In genomic region chr18:35345460-35345921, GRCh38 we compare ENCODE assay signal across 8 cellular contexts. TPM values are rescaled to one million over a fixed set of nuclear protein-coding genes. Genes with fewer than 3 reads are reported as not detected.
A peak's percentile ranks its signal among the peaks of the same experiment; 100 is the strongest.
DNase-seq lines count a peak whose midpoint lies in the region; ATAC-seq, FAIRE-seq and TF ChIP-seq lines count a peak whose summit lies in the region.

No MANE protein-coding gene starts in this region.

- H2BK20ac ChIP-seq in H1 (ENCODE audit: low read length) = no peak overlapping the region

- no peak overlapping the region for H2BK15ac ChIP-seq in H1 (ENCODE audit: low read length)

- no peak for DNase-seq in activated naive CD4-positive, alpha-beta T cell treated with anti-CD3 and anti-CD28 coated beads, Interleukin-2, amount 50 U/mL, for 72 hours (ENCODE audit: low spot score in 2 of 2)
- peak; percentile 55 for DNase-seq in NCI-H748 (lab: John Stamatoyannopoulos, UW; ENCODE audit: unreplicated experiment)
- no peak for DNase-seq in H1 (ENCODE audit: low read depth in 1 of 2, low spot score in 2 of 2)
- peak; percentile 27 for DNase-seq in neural progenitor cell (ENCODE audit: low spot score)
- DNase-seq in HCEC 1CT = no peak
- no peak for DNase-seq in SIG-M5 treated with dmso at 0.1 percent for 504 hours (lab: John Stamatoyannopoulos, UW; ENCODE audit: unreplicated experiment)

- H3K9ac ChIP-seq in H1 (replicated peaks in 1 of 4; ENCODE audit: extremely low read depth in 1 of 4, low read depth in 3 of 4, low read length in 3 of 4) (no peak overlapping the region), neural progenitor cell (no peak overlapping the region)

- no peak overlapping the region for H2BK5ac ChIP-seq in H1 (ENCODE audit: low read depth, low read length)

- H3K4me1 ChIP-seq in H1 (replicated peaks in 1 of 4; ENCODE audit: control insufficient read depth in 3 of 4, insufficient read depth in 4 of 4, low read length in 3 of 4) (peaks cover 0 to 5% (median 1%) of the 10 kb centered on the region in 4 experiments; a peak in 3 of 7 replicates), neural progenitor cell (peaks cover 12% of the 10 kb centered on the region)

- WGBS in H1 (ENCODE audit: extremely low coverage in 1 of 2, insufficient coverage in 1 of 2, insufficient read length in 1 of 2, insufficient replicate concordance in 2 of 2, low coverage in 1 of 2, low lambda C conversion rate in 2 of 2, missing lambda C conversion rate in 1 of 2), 2 experiments = 89% methylated on average over 6 of the region's 6 CpGs; no CpG with 5 or more reads in 1 of the 2 experiments

- H4K8ac ChIP-seq in H1 (ENCODE audit: extremely low read depth, insufficient read depth, low read length) = no peak overlapping the region

- no peak overlapping the region for H3K4ac ChIP-seq in H1 (replicated peaks; ENCODE audit: insufficient read length, low read depth, low read length)

- H3K36me3 ChIP-seq in H1 (ENCODE audit: control insufficient read depth in 2 of 4, insufficient read depth in 4 of 4, low read length in 3 of 4) (peaks cover 0 to 5% (median 1%) of the 10 kb centered on the region in 4 experiments; a peak in 3 of 8 replicates), neural progenitor cell (no peaks in the 10 kb centered on the region)

- peaks cover 20 to 34% of the 10 kb centered on the region in 2 experiments for H3K79me2 ChIP-seq in H1 (ENCODE audit: control insufficient read depth in 1 of 2, insufficient read depth in 2 of 2, low read length in 2 of 2)
- peaks cover 37% of the 10 kb centered on the region for H3K79me2 ChIP-seq in neural progenitor cell (ENCODE audit: low read depth)

- H3K27me3 ChIP-seq in H1 (replicated peaks in 1 of 4; ENCODE audit: control insufficient read depth in 3 of 4, extremely low read depth in 1 of 4, insufficient read depth in 3 of 4, low read length in 3 of 4) (no peaks in the 10 kb centered on the region), neural progenitor cell (no peaks in the 10 kb centered on the region)

- H3K27ac ChIP-seq in H1 (ENCODE audit: low read depth, low read length) (no peak overlapping the region), neural progenitor cell (no peak overlapping the region)

- H3K9me3 Mint-ChIP-seq in activated naive CD4-positive, alpha-beta T cell treated with anti-CD3 and anti-CD28 coated beads, Interleukin-2, amount 50 U/mL, for 24 hours = no peaks in the 10 kb centered on the region
- no peaks in the 10 kb centered on the region for H3K9me3 Mint-ChIP-seq in activated naive CD4-positive, alpha-beta T cell treated with anti-CD3 and anti-CD28 coated beads, Interleukin-2, amount 50 U/mL, for 72 hours
- H3K9me3 Mint-ChIP-seq in neural progenitor cell = no peaks in the 10 kb centered on the region

- H3K4me2 ChIP-seq in H1 (ENCODE audit: insufficient read depth in 1 of 2, low read depth in 2 of 2, low read length in 2 of 2) (peak overlapping the region in 1 of 2 experiments; percentile 74; a peak in 1 of 4 replicates), neural progenitor cell (peak overlapping the region; percentile 23)

- H3K4me3 Mint-ChIP-seq in activated naive CD4-positive, alpha-beta T cell treated with anti-CD3 and anti-CD28 coated beads, Interleukin-2, amount 50 U/mL, for 24 hours = peak overlapping the region; percentile 98
- H3K4me3 Mint-ChIP-seq in neural progenitor cell = peak overlapping the region; percentile 100

- H2BK120ac ChIP-seq in H1 (replicated peaks; ENCODE audit: low read depth, low read length) = no peak overlapping the region

- TF ChIP-seq EP300 in H1 (IDR thresholded peaks at IDR 0.05; ENCODE audit: borderline replicate concordance in 1 of 2, low read depth in 2 of 2, low read length in 2 of 2) = no peak

- POLR2A ChIA-PET in H1 (lab: Charles Lee; ENCODE audit: partially characterized antibody) = interaction anchor here (0.9 to 2.7 kb wide), 10 partner anchors 10 to 105 kb away, joined by 3 to 20 read pairs (median 5); partner anchors contain the start of genes ZNF397 and ZSCAN30

- H2AK5ac ChIP-seq in H1 (ENCODE audit: low read depth, low read length) = no peak overlapping the region

- no peak for FAIRE-seq in H1 (lab: Jason Lieb, UNC)

- H3K9me3 ChIP-seq in H1 (ENCODE audit: insufficient read depth in 2 of 2, low read depth in 1 of 2, low read length in 1 of 2) = no peaks in the 10 kb centered on the region
- no peaks in the 10 kb centered on the region for H3K9me3 ChIP-seq in neural progenitor cell (ENCODE audit: low read depth)

- H3K23me2 ChIP-seq in H1 (ENCODE audit: low read depth, low read length) = 0 out of 2 replicates have a peak, but pooled peaks cover 7% of the 10 kb centered on the region

- no peak overlapping the region for H3K56ac ChIP-seq in H1 (replicated peaks; ENCODE audit: insufficient read length, low read depth, low read length)

- peak overlapping the region; percentile 5 for H4K91ac ChIP-seq in H1 (replicated peaks; ENCODE audit: insufficient read length, low read length)

- H3K14ac ChIP-seq in H1 (ENCODE audit: insufficient read length) = no peak overlapping the region

- no peak overlapping the region for H3K18ac ChIP-seq in H1 (ENCODE audit: extremely low read depth, low read length)

- no peak for TF ChIP-seq CTCF in H1 (IDR thresholded peaks at IDR 0.05; ENCODE audit: control extremely low read depth in 1 of 3, insufficient read depth in 1 of 3, low read depth in 1 of 3, low read length in 3 of 3)
- TF ChIP-seq CTCF in neural progenitor cell (IDR thresholded peaks at IDR 0.05) = no peak

- no peak overlapping the region for H4K5ac ChIP-seq in H1 (ENCODE audit: insufficient read length, low read depth, low read length)

- no peak for ATAC-seq in activated naive CD4-positive, alpha-beta T cell treated with anti-CD3 and anti-CD28 coated beads, Interleukin-2, amount 50 U/mL, for 72 hours
- no peak for ATAC-seq in HG03442 (IDR thresholded peaks at IDR 0.05; ENCODE audit: unreplicated experiment)

- peaks cover 6 to 15% of the 10 kb centered on the region in 2 experiments for H4K20me1 ChIP-seq in H1 (replicated peaks in 1 of 2; ENCODE audit: control insufficient read depth in 1 of 2, insufficient read depth in 2 of 2, low read length in 2 of 2)
- H4K20me1 ChIP-seq in neural progenitor cell (ENCODE audit: low read depth) = peaks cover 33% of the 10 kb centered on the region

- H3K36me3 Mint-ChIP-seq in activated naive CD4-positive, alpha-beta T cell treated with anti-CD3 and anti-CD28 coated beads, Interleukin-2, amount 50 U/mL, for 24 hours = peaks cover 3% of the 10 kb centered on the region
- peaks cover 10% of the 10 kb centered on the region in 2 donors for H3K36me3 Mint-ChIP-seq in activated naive CD4-positive, alpha-beta T cell treated with anti-CD3 and anti-CD28 coated beads, Interleukin-2, amount 50 U/mL, for 72 hours
- peaks cover 3% of the 10 kb centered on the region for H3K36me3 Mint-ChIP-seq in neural progenitor cell

- no peaks in the 10 kb centered on the region for H3F3A ChIP-seq in neural progenitor cell (ENCODE audit: low read depth)

- H2AFZ ChIP-seq in H1 (ENCODE audit: low read length) (peak overlapping the region; percentile 88), neural progenitor cell (replicated peaks) (no peak overlapping the region)

- peaks cover 37% of the 10 kb centered on the region for H3K4me1 Mint-ChIP-seq in activated naive CD4-positive, alpha-beta T cell treated with anti-CD3 and anti-CD28 coated beads, Interleukin-2, amount 50 U/mL, for 24 hours
- H3K4me1 Mint-ChIP-seq in neural progenitor cell = peaks cover 33% of the 10 kb centered on the region

- H3K27me3 Mint-ChIP-seq in activated naive CD4-positive, alpha-beta T cell treated with anti-CD3 and anti-CD28 coated beads, Interleukin-2, amount 50 U/mL, for 24 hours = no peaks in the 10 kb centered on the region
- no peaks in the 10 kb centered on the region for H3K27me3 Mint-ChIP-seq in neural progenitor cell (ENCODE audit: insufficient read depth, low read depth)

- H3K23ac ChIP-seq in H1 (ENCODE audit: insufficient read length) = no peak overlapping the region

- 0 out of 2 replicates have a peak, but pooled peaks cover 2% of the 10 kb centered on the region for H3K79me1 ChIP-seq in H1 (ENCODE audit: low read depth, low read length)

- H2BK12ac ChIP-seq in H1 (ENCODE audit: low read depth, low read length) = no peak overlapping the region

- H3K4me3 ChIP-seq in H1 (ENCODE audit: extremely low read depth in 1 of 4, insufficient read depth in 2 of 4, low read depth in 3 of 4, low read length in 4 of 4) = no peak overlapping the region
- H3K4me3 ChIP-seq in neural progenitor cell = no peak overlapping the region

- no peak for TF ChIP-seq RAD21 in H1 (IDR thresholded peaks at IDR 0.05 in 1 of 2, conservative IDR thresholded peaks at IDR 0.05 in 1 of 2; ENCODE audit: low read depth in 2 of 2, low read length in 2 of 2)

- CTCF ChIA-PET in H1 (lab: Charles Lee; ENCODE audit: partially characterized antibody) = interaction anchor here (0.9 to 3.5 kb wide), 3 partner anchors 10 to 41 kb away, joined by 3 to 18 read pairs (median 4); no protein-coding TSS in a partner anchor

- TF ChIP-seq POLR2A in H1 (IDR thresholded peaks at IDR 0.05; ENCODE audit: control extremely low read depth in 1 of 2, low read depth in 2 of 2, low read length in 2 of 2) = no peak

- peak overlapping the region; percentile 97 for H3K27ac Mint-ChIP-seq in activated naive CD4-positive, alpha-beta T cell treated with anti-CD3 and anti-CD28 coated beads, Interleukin-2, amount 50 U/mL, for 24 hours
- peak overlapping the region in 1 of 2 donors; percentile 99 for H3K27ac Mint-ChIP-seq in activated naive CD4-positive, alpha-beta T cell treated with anti-CD3 and anti-CD28 coated beads, Interleukin-2, amount 50 U/mL, for 72 hours
- peak overlapping the region; percentile 76 for H3K27ac Mint-ChIP-seq in neural progenitor cell

RNA-seq across cellular contexts. Expression of gene ZNF24, which starts 1.3 kb away (rescaled TPM):
- 10 to 100 TPM; 43.9 to 44.6 TPM for total RNA-seq in activated naive CD4-positive, alpha-beta T cell treated with anti-CD3 and anti-CD28 coated beads, Interleukin-2, amount 50 U/mL, for 72 hours
- total RNA-seq in H1 (2021; fragmentation: NEBNext Ultra II Directional; extraction: Animal tissue kit (Norgen Biotek cat#: 25700)) = 56.9 and 60.1 TPM in 2 replicates
- 7.3 and 12.5 TPM in 2 replicates for polyA plus RNA-seq in H1 (2011; rRNA removed)
- polyA plus RNA-seq in H1 (2011; cell fraction: cytosol; rRNA removed) = 15.1 TPM
- polyA plus RNA-seq in H1 (2011; cell fraction: nucleus; rRNA removed) = 15.3 TPM
- polyA plus RNA-seq in H1 (2012, experiment 1 of 2) = 14.6 to 30.6 TPM (median 18.9 TPM) in 4 replicates
- polyA plus RNA-seq in H1 (2012, experiment 2 of 2) = 1.5 TPM
- polyA plus RNA-seq in H1 (2013, experiment 1 of 2) = 25.4 TPM
- 24.7 TPM for polyA plus RNA-seq in H1 (2013, experiment 2 of 2)
- 50.2 and 61.1 TPM in 2 replicates for polyA minus RNA-seq in H1 (2011; rRNA and poly(A)+ RNA removed)
- 17.4 TPM for polyA minus RNA-seq in H1 (2011; cell fraction: cytosol; rRNA and poly(A)+ RNA removed)
- polyA minus RNA-seq in H1 (2011; cell fraction: nucleus; rRNA and poly(A)+ RNA removed) = 32.4 TPM
- total RNA-seq in neural progenitor cell (ENCODE audit: low replicate concordance) = 53.6 and 84.8 TPM in 2 replicates

RNA-seq across cellular contexts. Expression of gene ZNF396, which starts 31.6 kb away (rescaled TPM):
- under 1 TPM; 0.18 to 0.86 TPM for total RNA-seq in activated naive CD4-positive, alpha-beta T cell treated with anti-CD3 and anti-CD28 coated beads, Interleukin-2, amount 50 U/mL, for 72 hours
- 0.74 and 0.94 TPM in 2 replicates for total RNA-seq in H1 (2021; fragmentation: NEBNext Ultra II Directional; extraction: Animal tissue kit (Norgen Biotek cat#: 25700))
- 0.25 and 0.44 TPM in 2 replicates for polyA plus RNA-seq in H1 (2011; rRNA removed)
- polyA plus RNA-seq in H1 (2011; cell fraction: cytosol; rRNA removed) = 0.44 TPM
- 0.86 TPM for polyA plus RNA-seq in H1 (2011; cell fraction: nucleus; rRNA removed)
- 0.76 to 1.6 TPM (median 1.3 TPM) in 4 replicates for polyA plus RNA-seq in H1 (2012, experiment 1 of 2)
- 0.21 TPM for polyA plus RNA-seq in H1 (2012, experiment 2 of 2)
- polyA plus RNA-seq in H1 (2013, experiment 1 of 2) = 0.65 TPM
- polyA plus RNA-seq in H1 (2013, experiment 2 of 2) = 0.68 TPM
- 1.1 and 1.9 TPM in 2 replicates for polyA minus RNA-seq in H1 (2011; rRNA and poly(A)+ RNA removed)
- not detected for polyA minus RNA-seq in H1 (2011; cell fraction: cytosol; rRNA and poly(A)+ RNA removed)
- polyA minus RNA-seq in H1 (2011; cell fraction: nucleus; rRNA and poly(A)+ RNA removed) = 3.0 TPM
- 1.4 and 2.2 TPM in 2 replicates for total RNA-seq in neural progenitor cell (ENCODE audit: low replicate concordance)

RNA-seq across cellular contexts. Expression of gene ZSCAN30, which starts 55.5 kb away (rescaled TPM):
- 10 to 100 TPM; 17.6 to 39.6 TPM for total RNA-seq in activated naive CD4-positive, alpha-beta T cell treated with anti-CD3 and anti-CD28 coated beads, Interleukin-2, amount 50 U/mL, for 72 hours
- total RNA-seq in H1 (2021; fragmentation: NEBNext Ultra II Directional; extraction: Animal tissue kit (Norgen Biotek cat#: 25700)) = 9.9 and 10.3 TPM in 2 replicates
- 4.3 and 4.4 TPM in 2 replicates for polyA plus RNA-seq in H1 (2011; rRNA removed)
- 6.2 TPM for polyA plus RNA-seq in H1 (2011; cell fraction: cytosol; rRNA removed)
- polyA plus RNA-seq in H1 (2011; cell fraction: nucleus; rRNA removed) = 17.6 TPM
- polyA plus RNA-seq in H1 (2012, experiment 1 of 2) = 8.2 to 10.1 TPM (median 9.6 TPM) in 4 replicates
- 0.80 TPM for polyA plus RNA-seq in H1 (2012, experiment 2 of 2)
- polyA plus RNA-seq in H1 (2013, experiment 1 of 2) = 8.9 TPM
- 7.1 TPM for polyA plus RNA-seq in H1 (2013, experiment 2 of 2)
- 11.8 and 13.1 TPM in 2 replicates for polyA minus RNA-seq in H1 (2011; rRNA and poly(A)+ RNA removed)
- polyA minus RNA-seq in H1 (2011; cell fraction: cytosol; rRNA and poly(A)+ RNA removed) = 8.4 TPM
- 22.0 TPM for polyA minus RNA-seq in H1 (2011; cell fraction: nucleus; rRNA and poly(A)+ RNA removed)
- 21.7 and 22.1 TPM in 2 replicates for total RNA-seq in neural progenitor cell (ENCODE audit: low replicate concordance)

Comparison
In these comparisons a context has a peak if more than half of its experiments do, and no peak if none do; other contexts are left out.
1. DNase-seq: peak in NCI-H748 (single experiment) and neural progenitor cell (single experiment); none in activated naive CD4-positive, alpha-beta T cell treated with anti-CD3 and anti-CD28 coated beads, Interleukin-2, amount 50 U/mL, for 72 hours (0 of 2), H1 (0 of 2), HCEC 1CT (single experiment) and SIG-M5 treated with dmso at 0.1 percent for 504 hours (single experiment).